Comparison of ENCODE assay signal across 8 cellular contexts in the genomic region with DNA sequence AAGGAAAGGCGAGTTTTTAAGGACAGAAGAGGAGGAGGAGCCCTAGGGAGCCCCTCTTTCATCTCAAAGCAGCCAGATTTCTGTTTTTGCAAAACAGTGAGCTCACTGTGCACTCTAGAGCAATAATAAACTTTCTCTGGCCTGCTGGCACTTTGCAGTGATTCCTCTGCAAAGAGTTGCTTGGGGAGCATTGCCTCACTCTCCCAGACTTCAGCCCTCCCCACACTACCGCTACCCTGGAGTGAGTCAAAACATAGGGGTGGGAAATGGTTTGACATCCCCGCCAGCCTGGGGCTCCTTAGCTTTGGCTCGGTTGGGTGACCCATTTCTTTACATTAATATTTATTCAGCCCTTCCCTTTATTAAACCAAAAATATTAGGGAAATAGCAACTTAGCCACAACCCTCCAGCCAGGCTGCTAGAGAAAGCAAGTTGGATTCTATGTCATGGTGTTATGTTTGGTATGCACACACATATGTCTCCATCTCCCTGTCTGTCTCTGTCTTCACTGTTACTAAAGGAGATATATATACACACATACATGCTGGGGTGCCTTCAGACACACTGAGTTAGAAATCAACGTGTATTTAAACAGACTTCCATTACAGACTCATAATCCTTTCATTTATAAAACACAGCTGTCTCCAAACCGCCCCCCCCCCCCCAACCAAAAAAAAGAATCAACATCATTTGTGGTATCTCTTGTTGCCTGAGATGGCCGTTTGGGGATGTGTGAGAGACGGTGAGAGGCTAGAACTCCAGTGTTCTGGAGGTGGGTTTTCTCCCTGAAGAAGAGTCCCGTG. TPM values are rescaled to one million over a fixed set of nuclear protein-coding genes. Genes with fewer than 3 reads are reported as not detected.
DNase-seq lines count a peak whose midpoint lies in the region; ATAC-seq, FAIRE-seq and TF ChIP-seq lines count a peak whose summit lies in the region.

No MANE protein-coding gene starts in this region.

- H3K4me1 Mint-ChIP-seq in activated naive CD4-positive, alpha-beta T cell treated with anti-CD3 and anti-CD28 coated beads, Interleukin-2, amount 50 U/mL, for 24 hours = peaks cover 73% of the 10 kb centered on the region

- H3K4me3 ChIP-seq in left lung = no peak overlapping the region
- no peak overlapping the region for H3K4me3 ChIP-seq in tibial nerve

- H3K27ac ChIP-seq in left lung (peak overlapping the region; percentile 99 to 100), tibial nerve (peak overlapping the region; percentile 87 to 99 (median 99))

- H3K36me3 Mint-ChIP-seq in activated naive CD4-positive, alpha-beta T cell treated with anti-CD3 and anti-CD28 coated beads, Interleukin-2, amount 50 U/mL, for 24 hours = peaks cover 2% of the 10 kb centered on the region

- H3K4me1 ChIP-seq in left lung = peaks cover 41 to 80% of the 10 kb centered on the region in 2 donors
- peaks cover 4 to 73% (median 54%) of the 10 kb centered on the region in 4 donors for H3K4me1 ChIP-seq in tibial nerve

- peak in 1 of 2 donors; percentile 71 for TF ChIP-seq EP300 in tibial nerve (IDR thresholded peaks at IDR 0.05)

- TF ChIP-seq CTCF in left lung (IDR thresholded peaks at IDR 0.05) = no peak
- TF ChIP-seq CTCF in tibial nerve (IDR thresholded peaks at IDR 0.05) = no peak
- no peak for TF ChIP-seq CTCF in D721Med (IDR thresholded peaks at IDR 0.05; ENCODE audit: insufficient read depth, missing control alignments)

- intact Hi-C loops in left lung (cut with DNase I) = no loop called here

- TF ChIP-seq POLR2A in tibial nerve (IDR thresholded peaks at IDR 0.05) = no peak

- H3K27me3 Mint-ChIP-seq in activated naive CD4-positive, alpha-beta T cell treated with anti-CD3 and anti-CD28 coated beads, Interleukin-2, amount 50 U/mL, for 24 hours = no peaks in the 10 kb centered on the region

- no peaks in the 10 kb centered on the region for H3K9me3 Mint-ChIP-seq in activated naive CD4-positive, alpha-beta T cell treated with anti-CD3 and anti-CD28 coated beads, Interleukin-2, amount 50 U/mL, for 24 hours

- ATAC-seq in left lung = no peak
- no peak for ATAC-seq in HG02610 (IDR thresholded peaks at IDR 0.05; ENCODE audit: unreplicated experiment)

- H3K27me3 ChIP-seq in left lung (no peaks in the 10 kb centered on the region), tibial nerve (no peaks in the 10 kb centered on the region)

- H3K27ac Mint-ChIP-seq in activated naive CD4-positive, alpha-beta T cell treated with anti-CD3 and anti-CD28 coated beads, Interleukin-2, amount 50 U/mL, for 24 hours = peak overlapping the region; percentile 94

- 24 to 26% methylated on average over 9 of the region's 9 CpGs for WGBS in tibial nerve, 2 donors

- no peaks in the 10 kb centered on the region for H3K9me3 ChIP-seq in left lung
- no peaks in the 10 kb centered on the region for H3K9me3 ChIP-seq in tibial nerve

- H3K4me3 Mint-ChIP-seq in activated naive CD4-positive, alpha-beta T cell treated with anti-CD3 and anti-CD28 coated beads, Interleukin-2, amount 50 U/mL, for 24 hours = peak overlapping the region; percentile 91

- DNase-seq in activated naive CD4-positive, alpha-beta T cell treated with Interleukin-2 at 50 U/mL for 16 hours = no peak
- DNase-seq in astrocyte of the hippocampus (ENCODE audit: low read depth, low spot score) (peak; percentile 75), left lung (no peak), tibial nerve (ENCODE audit: low spot score in 2 of 2) (no peak), D721Med (ENCODE audit: insufficient read length, low spot score) (no peak), mesenteric fat pad (ENCODE audit: low spot score) (no peak)

- FAIRE-seq in D721Med (lab: Jason Lieb, UNC) = no peak

- H3K36me3 ChIP-seq in left lung (no peaks in the 10 kb centered on the region), tibial nerve (no peaks in the 10 kb centered on the region)

RNA-seq across cellular contexts. Expression of gene IRF2BPL, which starts 3.4 kb away (rescaled TPM):
- 10 to 100 TPM; 45.9 to 46.3 TPM for total RNA-seq in left lung
- 10 to 100 TPM; 52.4 to 69.2 (median 60.7) TPM for total RNA-seq in tibial nerve
- total RNA-seq in mesenteric fat pad = 51.9 TPM
